ENCODE assay signal across 1 cellular context in genomic region chr2:16653799-16654198, GRCh38.
TF ChIP-seq lines count a peak whose summit lies in the region.

No MANE protein-coding gene starts in this region.

TF ChIP-seq in GM12878, 131 proteins besides CTCF, POLR2A, EP300 and RAD21 (continued from another document and continues in another):
- TF ChIP-seq RFX5 (IDR thresholded peaks at IDR 0.05; ENCODE audit: low read depth, low read length) (no peak), BCLAF1 (IDR thresholded peaks at IDR 0.05) (no peak), SIN3A (IDR thresholded peaks at IDR 0.05; ENCODE audit: low read depth, low read length) (no peak), ZNF687 (IDR thresholded peaks at IDR 0.05) (peak; percentile 83; the same call in 1 of the 2 replicates), KDM1A (IDR thresholded peaks at IDR 0.05; ENCODE audit: borderline replicate concordance) (no peak), PBX3 (IDR thresholded peaks at IDR 0.05; ENCODE audit: insufficient replicate concordance, low read depth, low read length) (peak; percentile 48), BHLHE40 (IDR thresholded peaks at IDR 0.05; ENCODE audit: borderline replicate concordance in 1 of 2, low read depth in 2 of 2, low read length in 1 of 2) (peak; percentile 36 to 57; a peak in 1 of 4 replicates), TAF1 (IDR thresholded peaks at IDR 0.05; ENCODE audit: borderline replicate concordance, low read depth, low read length) (no peak), HSF1 (IDR thresholded peaks at IDR 0.05; ENCODE audit: low read depth, low read length) (no peak), ZZZ3 (IDR thresholded peaks at IDR 0.05; ENCODE audit: control insufficient read depth, insufficient read length, low read depth) (no peak), ASH2L (IDR thresholded peaks at IDR 0.05; ENCODE audit: borderline replicate concordance, low read depth) (no peak), GATAD2B (conservative IDR thresholded peaks at IDR 0.05; ENCODE audit: low read depth) (no peak), CBX5 (IDR thresholded peaks at IDR 0.05; ENCODE audit: low read depth) (no peak), RBBP5 (conservative IDR thresholded peaks at IDR 0.05) (no peak), ZNF274 (IDR thresholded peaks at IDR 0.05; ENCODE audit: insufficient read depth, insufficient read length) (no peak), KLF5 (IDR thresholded peaks at IDR 0.05; ENCODE audit: partially characterized antibody) (no peak), NRF1 (conservative IDR thresholded peaks at IDR 0.05; ENCODE audit: low read depth, low read length) (no peak), HDAC2 (IDR thresholded peaks at IDR 0.05) (no peak), SIX5 (IDR thresholded peaks at IDR 0.05; ENCODE audit: low read depth, low read length, severe bottlenecking) (no peak), TCF3 (IDR thresholded peaks at IDR 0.05; ENCODE audit: borderline replicate concordance, insufficient read depth, low read depth, low read length) (0 out of 2 replicates have a peak, but pooled peaks have one; percentile 30), ZNF217 (IDR thresholded peaks at IDR 0.05) (no peak), ZNF592 (IDR thresholded peaks at IDR 0.05) (no peak), SREBF2 (IDR thresholded peaks at IDR 0.05; ENCODE audit: low read length) (no peak), RUNX3 (IDR thresholded peaks at IDR 0.05; ENCODE audit: low read length) (peak; percentile 65), ZBTB33 (IDR thresholded peaks at IDR 0.05) (no peak), NFYA (IDR thresholded peaks at IDR 0.05; ENCODE audit: borderline replicate concordance, low read depth, low read length) (no peak), KAT2A (conservative IDR thresholded peaks at IDR 0.05; ENCODE audit: control insufficient read depth, low read depth, low read length) (no peak), CHD1 (IDR thresholded peaks at IDR 0.05; ENCODE audit: low read depth, low read length) (no peak), MTA3 (IDR thresholded peaks at IDR 0.05; ENCODE audit: borderline replicate concordance, low read length) (no peak; the same call in 1 of the 2 replicates)
- TF ChIP-seq, protein P1, sequence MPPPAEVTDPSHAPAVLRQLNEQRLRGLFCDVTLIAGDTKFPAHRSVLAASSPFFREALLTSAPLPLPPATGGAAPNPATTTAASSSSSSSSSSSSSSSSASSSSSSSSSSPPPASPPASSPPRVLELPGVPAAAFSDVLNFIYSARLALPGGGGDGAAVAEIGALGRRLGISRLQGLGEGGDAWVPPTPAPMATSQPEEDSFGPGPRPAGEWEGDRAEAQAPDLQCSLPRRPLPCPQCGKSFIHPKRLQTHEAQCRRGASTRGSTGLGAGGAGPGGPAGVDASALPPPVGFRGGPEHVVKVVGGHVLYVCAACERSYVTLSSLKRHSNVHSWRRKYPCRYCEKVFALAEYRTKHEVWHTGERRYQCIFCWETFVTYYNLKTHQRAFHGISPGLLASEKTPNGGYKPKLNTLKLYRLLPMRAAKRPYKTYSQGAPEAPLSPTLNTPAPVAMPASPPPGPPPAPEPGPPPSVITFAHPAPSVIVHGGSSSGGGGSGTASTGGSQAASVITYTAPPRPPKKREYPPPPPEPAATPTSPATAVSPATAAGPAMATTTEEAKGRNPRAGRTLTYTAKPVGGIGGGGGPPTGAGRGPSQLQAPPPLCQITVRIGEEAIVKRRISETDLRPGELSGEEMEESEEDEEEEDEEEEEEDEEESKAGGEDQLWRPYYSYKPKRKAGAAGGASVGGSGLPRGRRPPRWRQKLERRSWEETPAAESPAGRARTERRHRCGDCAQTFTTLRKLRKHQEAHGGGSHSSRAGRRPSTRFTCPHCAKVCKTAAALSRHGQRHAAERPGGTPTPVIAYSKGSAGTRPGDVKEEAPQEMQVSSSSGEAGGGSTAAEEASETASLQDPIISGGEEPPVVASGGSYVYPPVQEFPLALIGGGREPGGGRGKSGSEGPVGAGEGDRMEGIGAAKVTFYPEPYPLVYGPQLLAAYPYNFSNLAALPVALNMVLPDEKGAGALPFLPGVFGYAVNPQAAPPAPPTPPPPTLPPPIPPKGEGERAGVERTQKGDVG (CRISPR knock-in tag; IDR thresholded peaks at IDR 0.05): no peak
- TF ChIP-seq, protein P2, sequence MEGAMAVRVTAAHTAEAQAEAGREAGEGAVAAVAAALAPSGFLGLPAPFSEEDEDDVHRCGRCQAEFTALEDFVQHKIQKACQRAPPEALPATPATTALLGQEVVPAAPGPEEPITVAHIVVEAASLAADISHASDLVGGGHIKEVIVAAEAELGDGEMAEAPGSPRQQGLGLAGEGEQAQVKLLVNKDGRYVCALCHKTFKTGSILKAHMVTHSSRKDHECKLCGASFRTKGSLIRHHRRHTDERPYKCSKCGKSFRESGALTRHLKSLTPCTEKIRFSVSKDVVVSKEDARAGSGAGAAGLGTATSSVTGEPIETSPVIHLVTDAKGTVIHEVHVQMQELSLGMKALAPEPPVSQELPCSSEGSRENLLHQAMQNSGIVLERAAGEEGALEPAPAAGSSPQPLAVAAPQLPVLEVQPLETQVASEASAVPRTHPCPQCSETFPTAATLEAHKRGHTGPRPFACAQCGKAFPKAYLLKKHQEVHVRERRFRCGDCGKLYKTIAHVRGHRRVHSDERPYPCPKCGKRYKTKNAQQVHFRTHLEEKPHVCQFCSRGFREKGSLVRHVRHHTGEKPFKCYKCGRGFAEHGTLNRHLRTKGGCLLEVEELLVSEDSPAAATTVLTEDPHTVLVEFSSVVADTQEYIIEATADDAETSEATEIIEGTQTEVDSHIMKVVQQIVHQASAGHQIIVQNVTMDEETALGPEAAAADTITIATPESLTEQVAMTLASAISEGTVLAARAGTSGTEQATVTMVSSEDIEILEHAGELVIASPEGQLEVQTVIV (IDR thresholded peaks at IDR 0.05; ENCODE audit: borderline replicate concordance, partially characterized antibody): no peak
- TF ChIP-seq, protein P3, sequence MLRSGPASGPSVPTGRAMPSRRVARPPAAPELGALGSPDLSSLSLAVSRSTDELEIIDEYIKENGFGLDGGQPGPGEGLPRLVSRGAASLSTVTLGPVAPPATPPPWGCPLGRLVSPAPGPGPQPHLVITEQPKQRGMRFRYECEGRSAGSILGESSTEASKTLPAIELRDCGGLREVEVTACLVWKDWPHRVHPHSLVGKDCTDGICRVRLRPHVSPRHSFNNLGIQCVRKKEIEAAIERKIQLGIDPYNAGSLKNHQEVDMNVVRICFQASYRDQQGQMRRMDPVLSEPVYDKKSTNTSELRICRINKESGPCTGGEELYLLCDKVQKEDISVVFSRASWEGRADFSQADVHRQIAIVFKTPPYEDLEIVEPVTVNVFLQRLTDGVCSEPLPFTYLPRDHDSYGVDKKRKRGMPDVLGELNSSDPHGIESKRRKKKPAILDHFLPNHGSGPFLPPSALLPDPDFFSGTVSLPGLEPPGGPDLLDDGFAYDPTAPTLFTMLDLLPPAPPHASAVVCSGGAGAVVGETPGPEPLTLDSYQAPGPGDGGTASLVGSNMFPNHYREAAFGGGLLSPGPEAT (IDR thresholded peaks at IDR 0.05; ENCODE audit: low read depth): peak; percentile 83; the same call in 1 of the 2 replicates
